Comparison of ENCODE assay signal across 14 cellular contexts in the genomic region with DNA sequence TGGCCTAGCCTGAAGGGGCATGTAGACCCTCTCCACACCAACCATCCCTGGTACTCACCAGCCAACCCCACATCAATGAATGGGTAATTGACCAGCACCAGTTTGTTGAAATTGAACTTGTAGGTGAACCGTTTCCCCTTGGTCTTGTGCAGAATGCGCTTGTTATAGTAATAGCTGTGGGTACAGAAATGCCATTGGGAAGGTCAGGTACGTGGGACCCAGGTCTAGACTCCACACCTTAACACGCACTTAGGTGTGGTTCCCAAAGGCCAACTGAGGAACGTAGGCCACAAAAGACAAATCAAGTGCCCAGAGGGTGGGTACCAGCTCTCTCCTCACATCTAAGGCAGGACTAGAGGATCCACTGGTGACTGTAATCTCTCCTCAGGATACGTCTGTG. TPM values are rescaled to one million over a fixed set of nuclear protein-coding genes. Genes with fewer than 3 reads are reported as not detected.
DNase-seq lines count a peak whose midpoint lies in the region; ATAC-seq and TF ChIP-seq lines count a peak whose summit lies in the region.
"Had no signal": no experiment of that assay in that cellular context is flagged by ENCODE, and none has a peak within 500 bp of the region (broad histone marks: within the 10 kb centered on the region; RNA-seq: fewer than 3 reads in every experiment).

No MANE protein-coding gene starts in this region.

- no peaks in the 10 kb centered on the region for H3K9me3 ChIP-seq in heart right ventricle
- H3K9me3 ChIP-seq in mammary epithelial cell (replicated peaks; ENCODE audit: insufficient read depth, low read length) = no peaks in the 10 kb centered on the region
- H3K9me3 ChIP-seq in upper lobe of right lung = no peaks in the 10 kb centered on the region
- H3K9me3 ChIP-seq: prostate gland had no signal

- DNase-seq in heart right ventricle = no peak
- DNase-seq in left cardiac atrium = no peak
- DNase-seq in mammary epithelial cell = no peak
- DNase-seq in neural crest cell (ENCODE audit: low read depth, low spot score) = no peak
- DNase-seq in upper lobe of right lung = no peak
- no peak for DNase-seq in occipital lobe (lab: John Stamatoyannopoulos, UW)
- no peak for DNase-seq in central memory CD4-positive, alpha-beta T cell
- DNase-seq: activated CD4-positive, alpha-beta T cell treated with anti-CD3 and anti-CD28 coated beads for 4 hours; AML-193; erythroblast; Kasumi-1; SHP77 treated with DMSO at 0.1 percent for 48 hours had no signal

- H3K36me3 ChIP-seq in heart right ventricle (peaks cover 0 to 37% (median 7%) of the 10 kb centered on the region in 9 donors), mammary epithelial cell (ENCODE audit: insufficient read depth, low read length) (peaks cover 7% of the 10 kb centered on the region), upper lobe of right lung (peaks cover 12% of the 10 kb centered on the region)
- H3K36me3 ChIP-seq: prostate gland had no signal

- intact Hi-C loops in heart right ventricle (cut with DNase I) = loop anchor here in 6 of 10 donors (5.0 to 10.0 kb wide), 4 partner anchors 33 to 185 kb away; no protein-coding TSS in a partner anchor
- intact Hi-C loops in left cardiac atrium (cut with DNase I) = loop anchor here in 1 of 2 donors (5.0 kb wide), 1 partner anchor 43 kb away; no protein-coding TSS in a partner anchor
- intact Hi-C loops in mammary epithelial cell (cut with micrococcal nuclease) = no loop called here
- intact Hi-C loops in upper lobe of right lung (cut with DNase I) = no loop called here

- H3K9me3 Mint-ChIP-seq in neural crest cell = no peaks in the 10 kb centered on the region

- ATAC-seq in heart right ventricle (no peak), left cardiac atrium (no peak), upper lobe of right lung (no peak), HG02642 (IDR thresholded peaks at IDR 0.05; ENCODE audit: poor library complexity, unreplicated experiment) (no peak)

- dilution Hi-C loops in mammary epithelial cell (cut with HindIII; ENCODE audit: low sequenced_read_pairs) = loop anchor here (10.0 kb wide), 1 partner anchor 295 kb away; a partner anchor contains a TSS

- peaks cover 10% of the 10 kb centered on the region for H3K27me3 Mint-ChIP-seq in neural crest cell (ENCODE audit: low read depth)

- peaks cover 42 to 84% (median 74%) of the 10 kb centered on the region in 9 donors for H3K4me1 ChIP-seq in heart right ventricle
- peaks cover 41% of the 10 kb centered on the region for H3K4me1 ChIP-seq in mammary epithelial cell (ENCODE audit: insufficient read depth, low read length)
- H3K4me1 ChIP-seq in upper lobe of right lung = peaks cover 40% of the 10 kb centered on the region

- peak overlapping the region; percentile 92 for H3K4me2 ChIP-seq in mammary epithelial cell (ENCODE audit: insufficient read depth, low read depth, low read length)

- H3K79me2 ChIP-seq in mammary epithelial cell (ENCODE audit: insufficient read depth, low read length) = peaks cover 72% of the 10 kb centered on the region

- H3K27ac Mint-ChIP-seq in neural crest cell (ENCODE audit: unreplicated experiment) = peak overlapping the region; percentile 27

- peaks cover 41% of the 10 kb centered on the region for H3K4me1 Mint-ChIP-seq in neural crest cell

- 66 to 72% methylated on average over 6 of the region's 6 CpGs for WGBS in heart right ventricle, 2 donors
- WGBS in mammary epithelial cell (ENCODE audit: low coverage, missing lambda C conversion rate) = 80% methylated on average over 6 of the region's 6 CpGs

- no peaks in the 10 kb centered on the region for H3K27me3 ChIP-seq in heart right ventricle
- H3K27me3 ChIP-seq in mammary epithelial cell (ENCODE audit: insufficient read depth, low read length) = no peaks in the 10 kb centered on the region
- H3K27me3 ChIP-seq in upper lobe of right lung = no peaks in the 10 kb centered on the region

- peak overlapping the region; percentile 62 to 100 (median 98) for H3K27ac ChIP-seq in heart right ventricle
- peak overlapping the region; percentile 59 for H3K27ac ChIP-seq in mammary epithelial cell (ENCODE audit: insufficient read depth, low read depth, low read length)
- peak overlapping the region; percentile 63 for H3K27ac ChIP-seq in upper lobe of right lung

- TF ChIP-seq CTCF in heart right ventricle (IDR thresholded peaks at IDR 0.05) = no peak
- no peak for TF ChIP-seq CTCF in mammary epithelial cell (conservative IDR thresholded peaks at IDR 0.05 in 1 of 2, IDR thresholded peaks at IDR 0.05 in 1 of 2; ENCODE audit: extremely low read depth in 1 of 2, insufficient read depth in 1 of 2, low read depth in 1 of 2, low read length in 2 of 2)
- no peak for TF ChIP-seq CTCF in neural crest cell (conservative IDR thresholded peaks at IDR 0.05)
- TF ChIP-seq CTCF in upper lobe of right lung (IDR thresholded peaks at IDR 0.05) = no peak

- H3K9ac ChIP-seq in mammary epithelial cell (ENCODE audit: insufficient read depth, low read length) = no peak overlapping the region

- in situ Hi-C loops in mammary epithelial cell (cut with MboI; ENCODE audit: low sequenced_read_pairs in 2 of 2) = loop anchor here (5.0 kb wide), 1 partner anchor 38 kb away; no protein-coding TSS in a partner anchor

- H3K4me3 Mint-ChIP-seq in neural crest cell = peak overlapping the region; percentile 84

- H4K20me1 ChIP-seq in mammary epithelial cell (ENCODE audit: insufficient read depth, low read length) = no peaks in the 10 kb centered on the region

- CTCF ChIA-PET in mammary epithelial cell (lab: Charles Lee; ENCODE audit: low non-redundant PET) = no interaction called here

- BruUV-seq in mammary epithelial cell (replicated peaks; lab: Mats Ljungman, UMichigan) = no TSS peak

- H2AFZ ChIP-seq in mammary epithelial cell (ENCODE audit: low read depth, low read length) = no peak overlapping the region

- H3K36me3 Mint-ChIP-seq in neural crest cell (ENCODE audit: low read depth) = peaks cover 2% of the 10 kb centered on the region

- peak overlapping the region in 2 of 10 donors; percentile 27 to 100 for H3K4me3 ChIP-seq in heart right ventricle
- H3K4me3 ChIP-seq in mammary epithelial cell (replicated peaks in 1 of 3; ENCODE audit: insufficient read depth in 1 of 3, low read depth in 2 of 3, low read length in 3 of 3) = no peak overlapping the region
- no peak overlapping the region for H3K4me3 ChIP-seq in upper lobe of right lung
- H3K4me3 ChIP-seq: prostate gland had no signal

RNA-seq across cellular contexts. Expression of a gene that starts 5.2 kb away (rescaled TPM):
- total RNA-seq in heart right ventricle = 10 to 100 TPM; 29.8 to 40.2 (median 32.9) TPM
- 10 to 100 TPM; 31.8 to 49.0 TPM for polyA plus RNA-seq in heart right ventricle
- total RNA-seq in left cardiac atrium = 10 to 100 TPM; 37.9 to 50.6 TPM
- 100 to 1,000 TPM; 101 to 139 TPM for total RNA-seq in mammary epithelial cell
- 86.1 TPM for polyA plus RNA-seq in mammary epithelial cell
- 36.6 TPM for polyA minus RNA-seq in mammary epithelial cell
- total RNA-seq in neural crest cell = 102 and 105 TPM in 2 replicates
- 53.9 TPM for total RNA-seq in upper lobe of right lung
- total RNA-seq in occipital lobe = 7.8 TPM

RNA-seq across cellular contexts. Expression of a gene that starts 7.4 kb away (rescaled TPM):
- total RNA-seq in heart right ventricle = 10 to 100 TPM; 31.9 to 46.1 (median 36.4) TPM
- polyA plus RNA-seq in heart right ventricle = 10 to 100 TPM; 31.2 to 51.0 TPM
- 10 to 100 TPM; 31.7 to 34.4 TPM for total RNA-seq in left cardiac atrium
- 10 to 100 TPM; 29.3 to 61.9 TPM for total RNA-seq in mammary epithelial cell
- 42.9 TPM for polyA plus RNA-seq in mammary epithelial cell
- polyA minus RNA-seq in mammary epithelial cell = 52.4 TPM
- 66.1 and 68.0 TPM in 2 replicates for total RNA-seq in neural crest cell
- 38.7 TPM for total RNA-seq in upper lobe of right lung
- 19.7 TPM for total RNA-seq in occipital lobe

RNA-seq across cellular contexts. Expression of a gene that starts 19.3 kb away (rescaled TPM):
- total RNA-seq in heart right ventricle (10 to 100 TPM; 27.9 to 42.0 (median 32.0) TPM), left cardiac atrium (10 to 100 TPM; 34.7 to 42.1 TPM), mammary epithelial cell (10 to 100 TPM; 37.0 to 91.0 TPM), neural crest cell (91.6 and 93.4 TPM in 2 replicates), upper lobe of right lung (76.7 TPM), occipital lobe (19.5 TPM)
- polyA plus RNA-seq in heart right ventricle (10 to 100 TPM; 17.6 to 39.8 TPM), mammary epithelial cell (19.4 TPM)
- polyA minus RNA-seq in mammary epithelial cell = 24.7 TPM

RNA-seq across cellular contexts. Expression of a gene that starts 29.7 kb away (rescaled TPM):
- total RNA-seq in heart right ventricle (1 to 10 TPM; 3.2 to 7.0 (median 5.4) TPM), left cardiac atrium (1 to 10 TPM; 5.1 to 6.6 TPM), mammary epithelial cell (10 to 100 TPM; 11.2 to 15.8 TPM), neural crest cell (18.4 and 24.2 TPM in 2 replicates), upper lobe of right lung (9.6 TPM), occipital lobe (6.4 TPM)
- polyA plus RNA-seq in heart right ventricle (1 to 10 TPM; 3.2 to 3.4 TPM), mammary epithelial cell (8.6 TPM)
- polyA minus RNA-seq in mammary epithelial cell = 22.8 TPM

RNA-seq across cellular contexts. Expression of a gene that starts 32.3 kb away (rescaled TPM):
- 10 to 100 TPM in 9 of 10 donors, 1 to 10 TPM in 1; 9.8 to 20.5 (median 12.2) TPM for total RNA-seq in heart right ventricle
- polyA plus RNA-seq in heart right ventricle = 10 to 100 TPM; 12.9 to 15.2 TPM
- total RNA-seq in left cardiac atrium = 10 to 100 TPM; 10.7 to 17.6 TPM
- 10 to 100 TPM; 17.3 to 32.3 TPM for total RNA-seq in mammary epithelial cell
- 31.8 TPM for polyA plus RNA-seq in mammary epithelial cell
- polyA minus RNA-seq in mammary epithelial cell = 13.2 TPM
- 20.6 and 21.5 TPM in 2 replicates for total RNA-seq in neural crest cell
- total RNA-seq in upper lobe of right lung = 25.1 TPM
- 20.4 TPM for total RNA-seq in occipital lobe

Comparison
In these comparisons a context has a peak if more than half of its experiments do, and no peak if none do; other contexts are left out.
1. intact Hi-C loops: an anchor here in heart right ventricle (5.0 to 10.0 kb wide); none called in mammary epithelial cell and upper lobe of right lung.